In the genomic region with DNA sequence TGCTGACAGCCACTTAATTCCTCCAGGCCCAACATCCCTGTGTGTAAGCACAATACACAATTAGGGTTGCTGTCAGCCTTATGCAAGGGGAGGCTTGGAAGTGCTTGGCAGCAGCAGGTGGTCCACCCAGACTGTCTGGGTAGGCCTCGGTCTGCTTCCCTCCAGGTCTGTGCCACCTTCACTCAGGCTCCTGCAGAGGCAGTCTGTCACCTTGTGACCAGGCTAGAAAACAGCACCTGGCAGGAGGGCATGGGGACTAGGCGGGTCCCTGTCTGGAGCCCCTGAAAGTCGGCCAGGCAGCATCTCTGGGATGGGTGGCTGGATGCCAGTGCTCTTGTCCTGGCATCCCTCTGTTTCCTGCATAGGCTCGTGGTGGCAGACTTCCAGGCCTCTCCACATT, we compare ENCODE assay signal across 18 cellular contexts.
A peak's percentile ranks its signal among the peaks of the same experiment; 100 is the strongest.
DNase-seq lines count a peak whose midpoint lies in the region; ATAC-seq, FAIRE-seq and TF ChIP-seq lines count a peak whose summit lies in the region.
"Had no signal": no experiment of that assay in that cellular context is flagged by ENCODE, and none has a peak within 500 bp of the region (broad histone marks: within the 10 kb centered on the region; RNA-seq: fewer than 3 reads in every experiment).

No MANE protein-coding gene starts in this region.

- peak; percentile 75 for DNase-seq in cardiac septum (ENCODE audit: low spot score)
- DNase-seq in Right ventricle myocardium inferior (ENCODE audit: missing footprints), result no peak
- DNase-seq in endothelial cell (ENCODE audit: low spot score), result no peak
- DNase-seq in mesenteric fat pad (ENCODE audit: low spot score), result peak; percentile 51
- peak; percentile 38 for DNase-seq in spleen
- DNase-seq in GM12891 (ENCODE audit: insufficient read length, low spot score), result no peak
- no peak for DNase-seq in testis
- DNase-seq: AML-193; Caco-2; CD4-positive, alpha-beta T cell; GDM1; H9 had no signal

- TF ChIP-seq CTCF in endothelial cell (IDR thresholded peaks at IDR 0.05; ENCODE audit: unreplicated experiment) (no peak), spleen (IDR thresholded peaks at IDR 0.05 in 8 of 11, conservative IDR thresholded peaks at IDR 0.05 in 3 of 11) (no peak), testis (IDR thresholded peaks at IDR 0.05) (no peak)

- H3K27me3 ChIP-seq in spleen (replicated peaks in 1 of 7) (no peaks in the 10 kb centered on the region), testis (no peaks in the 10 kb centered on the region)

- peaks cover 13% of the 10 kb centered on the region for H3K36me3 Mint-ChIP-seq in endothelial cell (ENCODE audit: low read depth, unreplicated experiment)

- H3K36me3 ChIP-seq in spleen (no peaks in the 10 kb centered on the region), testis (ENCODE audit: low read depth, missing control alignments) (no peaks in the 10 kb centered on the region)

- no peak for FAIRE-seq in GM12891 (lab: Jason Lieb, UNC)
- FAIRE-seq: A549, D721Med, H1 had no signal

- H3K9me3 ChIP-seq in spleen (peaks cover 0 to 82% (median 12%) of the 10 kb centered on the region in 8 donors), testis (no peaks in the 10 kb centered on the region)
- H3K9me3 ChIP-seq: A549, Caco-2 had no signal

- WGBS in spleen, 5 donors, result 48 to 70% (median 61%) methylated on average over 2 to 4 of the region's 4 CpGs
- 51 to 69% methylated on average over 2 to 4 of the region's 4 CpGs for WGBS in testis, 2 donors

- H3K27ac Mint-ChIP-seq in endothelial cell (ENCODE audit: unreplicated experiment), result peak overlapping the region; percentile 36
- H3K27ac Mint-ChIP-seq: CD4-positive, alpha-beta T cell; H9 had no signal

- H3K9me3 Mint-ChIP-seq in endothelial cell (ENCODE audit: unreplicated experiment), result peaks cover 33% of the 10 kb centered on the region

- peaks cover 14% of the 10 kb centered on the region for H3K27me3 Mint-ChIP-seq in endothelial cell (ENCODE audit: unreplicated experiment)
- H3K27me3 Mint-ChIP-seq: CD4-positive, alpha-beta T cell had no signal

- intact Hi-C loops in cardiac septum (cut with DNase I), result no loop called here
- intact Hi-C loops in Right ventricle myocardium inferior (cut with DNase I), result no loop called here
- intact Hi-C loops in spleen (cut with DNase I; ENCODE audit: low total_unique reads), result no loop called here
- intact Hi-C loops in testis (cut with DNase I; ENCODE audit: low total_unique reads), result no loop called here

- ATAC-seq in Right ventricle myocardium inferior, result no peak
- no peak for ATAC-seq in HG03469 (IDR thresholded peaks at IDR 0.05; ENCODE audit: unreplicated experiment)
- ATAC-seq: A549 had no signal

- no peaks in the 10 kb centered on the region for H3K4me1 Mint-ChIP-seq in endothelial cell (ENCODE audit: unreplicated experiment)
- H3K4me1 Mint-ChIP-seq: H9 had no signal

- TF ChIP-seq POLR2A in spleen (IDR thresholded peaks at IDR 0.05) (no peak), GM12891 (IDR thresholded peaks at IDR 0.05; ENCODE audit: low read depth, low read length) (no peak), testis (IDR thresholded peaks at IDR 0.05) (no peak)

- H3K4me1 ChIP-seq in spleen, result no peaks in the 10 kb centered on the region
- H3K4me1 ChIP-seq in testis, result no peaks in the 10 kb centered on the region
- H3K4me1 ChIP-seq: A549, Caco-2 had no signal

- H3K27ac ChIP-seq in spleen (no peak overlapping the region), testis (no peak overlapping the region)
- H3K27ac ChIP-seq: 22Rv1, A549, C4-2B had no signal

- H3K4me3 ChIP-seq in spleen (no peak overlapping the region), testis (no peak overlapping the region)
- H3K4me3 ChIP-seq: A549 had no signal

- H3K4me3 Mint-ChIP-seq in endothelial cell (ENCODE audit: unreplicated experiment), result no peak overlapping the region
- H3K4me3 Mint-ChIP-seq: CD4-positive, alpha-beta T cell; H9 had no signal

TF ChIP-seq in GM12891, 5 proteins besides CTCF, POLR2A, EP300 and RAD21:
- no peak for TF ChIP-seq POU2F2 (IDR thresholded peaks at IDR 0.05; ENCODE audit: low read depth, low read length)

Comparison
In these comparisons a context has a peak if more than half of its experiments do, and no peak if none do; other contexts are left out.
1. DNase-seq: peak in cardiac septum (single experiment), mesenteric fat pad (single experiment) and spleen (single experiment); none in Right ventricle myocardium inferior (single experiment), endothelial cell (single experiment), GM12891 (single experiment) and testis (single experiment).